Comparison of ENCODE assay signal across 20 cellular contexts in the genomic region with DNA sequence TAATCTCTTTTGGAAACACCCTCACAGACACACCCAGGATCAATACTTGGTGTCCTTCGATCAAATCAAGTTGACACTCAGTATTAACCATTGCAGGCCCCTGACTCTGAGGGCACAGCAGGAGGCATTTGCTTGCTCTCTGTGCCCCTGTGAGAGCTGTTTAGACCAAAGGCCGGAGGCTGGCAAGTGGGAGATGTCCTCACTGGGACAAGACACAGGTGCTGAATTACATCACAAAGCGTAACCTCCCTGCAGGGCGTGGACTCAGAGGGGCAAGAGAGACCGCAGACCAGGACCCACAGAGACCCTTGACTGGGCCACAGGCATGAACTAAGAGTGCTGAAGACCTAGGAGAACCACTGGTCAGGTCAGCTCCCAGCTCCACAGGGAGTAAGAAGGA. TPM values are rescaled to one million over a fixed set of nuclear protein-coding genes. Genes with fewer than 3 reads are reported as not detected.
DNase-seq lines count a peak whose midpoint lies in the region; ATAC-seq, FAIRE-seq and TF ChIP-seq lines count a peak whose summit lies in the region.
"Had no signal": no experiment of that assay in that cellular context is flagged by ENCODE, and none has a peak within 500 bp of the region (broad histone marks: within the 10 kb centered on the region; RNA-seq: fewer than 3 reads in every experiment).

Gene CST8 (plus strand): TSS at position 301 of the 400 bp plus-strand sequence. CDS start 551 bp downstream, outside the sequence.

- H3K4ac ChIP-seq in neuronal stem cell (ENCODE audit: low read length): no peak within 1 kb of the TSS

- no peak for FAIRE-seq in HepG2 (lab: Jason Lieb, UNC)
- FAIRE-seq: GM12892, GM18507 had no signal

- no peak within 1 kb of the TSS for H4K8ac ChIP-seq in neuronal stem cell (ENCODE audit: low read depth, low read length)

- intact Hi-C loops in HepG2 (cut with micrococcal nuclease; ENCODE audit: unreplicated experiment): no loop called here
- intact Hi-C loops in right lobe of liver (cut with DNase I): no loop called here
- intact Hi-C loops in esophagus muscularis mucosa (cut with DNase I): no loop called here

- H3K23ac ChIP-seq in neuronal stem cell (ENCODE audit: low read depth, low read length, poor library complexity): peak within 1 kb of the TSS; percentile 34

- no peak within 1 kb of the TSS for H4K91ac ChIP-seq in neuronal stem cell (ENCODE audit: low read depth, low read length, poor library complexity)

- H3K27ac Mint-ChIP-seq in stimulated activated naive CD8-positive, alpha-beta T cell treated with anti-CD3 and anti-CD28 coated beads, Interleukin-15, amount 100 ng/mL, for 72 hours: no peak within 1 kb of the TSS
- H3K27ac Mint-ChIP-seq: CD4-positive, alpha-beta memory T cell had no signal

- TF ChIP-seq RAD21 in HepG2 (CRISPR knock-in tag; IDR thresholded peaks at IDR 0.05): no peak

- in situ Hi-C loops in HepG2 (cut with HindIII; ENCODE audit: extremely low pct_ligation_motif_present, low pct_unique_long_range_greater_than_20kb): no loop called here

- POLR2A ChIA-PET in HepG2 (lab: Yijun Ruan, JAX): no interaction called here

- peak within 1 kb of the TSS; percentile 49 for H3K18ac ChIP-seq in neuronal stem cell (ENCODE audit: low read length)

- H3K27me3 ChIP-seq in HepG2 (ENCODE audit: control insufficient read depth in 1 of 2, insufficient read depth in 2 of 2, low read length in 2 of 2): peaks cover 0 to 4% of the 10 kb centered on the region in 2 experiments; a peak in 1 of 5 replicates
- no peaks in the 10 kb centered on the region for H3K27me3 ChIP-seq in right lobe of liver
- H3K27me3 ChIP-seq in esophagus muscularis mucosa: no peaks in the 10 kb centered on the region
- no peaks in the 10 kb centered on the region for H3K27me3 ChIP-seq in neuronal stem cell (ENCODE audit: control insufficient read depth in 3 of 3, insufficient read depth in 3 of 3, low read depth in 1 of 3, low read length in 3 of 3)
- H3K27me3 ChIP-seq: BE2C had no signal

- peaks cover 23% of the 10 kb centered on the region for H3K4me1 ChIP-seq in HepG2 (ENCODE audit: insufficient read depth, low read length)
- no peaks in the 10 kb centered on the region for H3K4me1 ChIP-seq in right lobe of liver
- no peaks in the 10 kb centered on the region for H3K4me1 ChIP-seq in esophagus muscularis mucosa
- peaks cover 0 to 2% of the 10 kb centered on the region in 2 donors for H3K4me1 ChIP-seq in neuronal stem cell (ENCODE audit: control insufficient read depth in 2 of 2, insufficient read depth in 1 of 2, low read depth in 1 of 2, low read length in 2 of 2)
- H3K4me1 ChIP-seq: BE2C had no signal

- ATAC-seq in HepG2: peak; percentile 58; the same call in 1 of the 3 replicates
- no peak for ATAC-seq in right lobe of liver
- ATAC-seq in stimulated activated naive CD8-positive, alpha-beta T cell treated with anti-CD3 and anti-CD28 coated beads, Interleukin-15, amount 100 ng/mL, for 72 hours: no peak

- H3K36me3 ChIP-seq in HepG2 (replicated peaks in 1 of 2; ENCODE audit: control insufficient read depth in 1 of 2, insufficient read depth in 2 of 2, low read length in 2 of 2) (no peaks in the 10 kb centered on the region), right lobe of liver (no peaks in the 10 kb centered on the region), esophagus muscularis mucosa (no peaks in the 10 kb centered on the region), neuronal stem cell (replicated peaks in 1 of 2; ENCODE audit: control insufficient read depth in 2 of 2, insufficient read depth in 2 of 2, low read length in 2 of 2) (no peaks in the 10 kb centered on the region)
- H3K36me3 ChIP-seq: BE2C had no signal

- DNase-seq in HepG2 (ENCODE audit: low spot score): no peak
- no peak for DNase-seq in right lobe of liver
- DNase-seq in esophagus muscularis mucosa (ENCODE audit: extremely low spot score): peak; percentile 88
- no peak for DNase-seq in neuronal stem cell (ENCODE audit: low spot score)
- DNase-seq in stimulated activated naive CD8-positive, alpha-beta T cell treated with anti-CD3 and anti-CD28 coated beads, Interleukin-15, amount 100 ng/mL, for 72 hours: no peak
- no peak for DNase-seq in NCI-H1436 (lab: John Stamatoyannopoulos, UW)
- no peak for DNase-seq in stimulated activated CD8-positive, alpha-beta memory T cell treated with anti-CD3 and anti-CD28 coated beads, Interleukin-4, amount 100 ng/mL, for 48 hours
- DNase-seq: ACHN; BE2C; CD4-positive, alpha-beta memory T cell; DMS153; DMS79; GDM1; GOT3; H9 had no signal

- H2BK15ac ChIP-seq in neuronal stem cell (ENCODE audit: low read length): no peak within 1 kb of the TSS

- H3K27ac ChIP-seq in HepG2 (ENCODE audit: extremely low read length, insufficient read depth, low read length) (no peak within 1 kb of the TSS), right lobe of liver (no peak within 1 kb of the TSS), esophagus muscularis mucosa (replicated peaks in 1 of 4) (no peak within 1 kb of the TSS), neuronal stem cell (replicated peaks; ENCODE audit: low read length) (no peak within 1 kb of the TSS)

- TF ChIP-seq POLR2A in HepG2 (IDR thresholded peaks at IDR 0.05; ENCODE audit: insufficient read depth in 1 of 2, low read depth in 2 of 2, low read length in 2 of 2) (no peak), right lobe of liver (IDR thresholded peaks at IDR 0.05) (no peak), esophagus muscularis mucosa (IDR thresholded peaks at IDR 0.05; ENCODE audit: low read depth) (no peak)

- peak within 1 kb of the TSS; percentile 3 for H2AK5ac ChIP-seq in neuronal stem cell (ENCODE audit: low read depth, low read length)

- peaks cover 0 to 7% of the 10 kb centered on the region in 2 donors for H3K9me3 Mint-ChIP-seq in stimulated activated naive CD8-positive, alpha-beta T cell treated with anti-CD3 and anti-CD28 coated beads, Interleukin-15, amount 100 ng/mL, for 72 hours

- CTCF ChIA-PET in HepG2 (lab: Yijun Ruan, JAX; ENCODE audit: low intra/inter-chr PET ratio, low total read pairs): no interaction called here

- H2AFZ ChIP-seq in HepG2 (ENCODE audit: low read length) (no peak within 1 kb of the TSS), neuronal stem cell (ENCODE audit: low read length) (no peak within 1 kb of the TSS)

- H3K4me2 ChIP-seq in HepG2 (ENCODE audit: low read depth, low read length): no peak within 1 kb of the TSS
- H3K4me2 ChIP-seq in neuronal stem cell (ENCODE audit: insufficient read depth, low read length, poor library complexity, severe bottlenecking): no peak within 1 kb of the TSS

- no peak within 1 kb of the TSS for H3K9ac ChIP-seq in HepG2 (ENCODE audit: insufficient read depth, low read depth, low read length)
- no peak within 1 kb of the TSS for H3K9ac ChIP-seq in neuronal stem cell (ENCODE audit: low read depth, low read length, poor library complexity)

- no peak within 1 kb of the TSS for H3K4me3 ChIP-seq in HepG2 (replicated peaks in 1 of 3; ENCODE audit: insufficient read depth in 1 of 3, low read depth in 2 of 3, low read length in 3 of 3)
- H3K4me3 ChIP-seq in right lobe of liver: no peak within 1 kb of the TSS
- no peak within 1 kb of the TSS for H3K4me3 ChIP-seq in esophagus muscularis mucosa
- no peak within 1 kb of the TSS for H3K4me3 ChIP-seq in neuronal stem cell (ENCODE audit: low read length in 2 of 2)

- no peaks in the 10 kb centered on the region for H3K27me3 Mint-ChIP-seq in stimulated activated naive CD8-positive, alpha-beta T cell treated with anti-CD3 and anti-CD28 coated beads, Interleukin-15, amount 100 ng/mL, for 72 hours

- no peak within 1 kb of the TSS for H3K14ac ChIP-seq in neuronal stem cell (ENCODE audit: low read length)

- H3K9me3 ChIP-seq in HepG2 (ENCODE audit: low read length) (no peaks in the 10 kb centered on the region), right lobe of liver (no peaks in the 10 kb centered on the region), esophagus muscularis mucosa (no peaks in the 10 kb centered on the region), neuronal stem cell (replicated peaks in 1 of 2; ENCODE audit: control insufficient read depth in 2 of 2, insufficient read depth in 1 of 2, low read depth in 1 of 2, low read length in 2 of 2) (peaks cover 0 to 1% of the 10 kb centered on the region in 2 donors)
- H3K9me3 ChIP-seq: BE2C had no signal

- no peak within 1 kb of the TSS for H2BK12ac ChIP-seq in neuronal stem cell (ENCODE audit: low read length)

- no peak within 1 kb of the TSS for H2BK120ac ChIP-seq in neuronal stem cell (ENCODE audit: low read depth, low read length)

- H3K79me1 ChIP-seq in neuronal stem cell (ENCODE audit: low read depth, low read length): no peaks in the 10 kb centered on the region

- WGBS in HepG2 (ENCODE audit: low lambda C conversion rate): 57% methylated on average over 5 of the region's 5 CpGs
- WGBS in right lobe of liver (ENCODE audit: insufficient coverage, low coverage, low lambda C conversion rate, missing lambda C conversion rate): 17% methylated on average over 2 of the region's 5 CpGs
- 92% methylated on average over 5 of the region's 5 CpGs for WGBS in esophagus muscularis mucosa
- WGBS in neuronal stem cell (ENCODE audit: extremely low coverage in 2 of 2, insufficient read length in 2 of 2, insufficient replicate concordance in 1 of 2), 2 donors: no CpG with 5 or more reads among the region's 5 CpGs

- H4K20me1 ChIP-seq in HepG2 (ENCODE audit: insufficient read depth, low read length): peaks cover 3% of the 10 kb centered on the region; the same call in 1 of the 2 replicates

- H3K79me2 ChIP-seq in HepG2 (ENCODE audit: insufficient read depth, low read length): no peaks in the 10 kb centered on the region

- no TSS peak for BruUV-seq in HepG2 (replicated peaks; lab: Mats Ljungman, UMichigan)

- H3K4me1 Mint-ChIP-seq in stimulated activated naive CD8-positive, alpha-beta T cell treated with anti-CD3 and anti-CD28 coated beads, Interleukin-15, amount 100 ng/mL, for 72 hours: peaks cover 8% of the 10 kb centered on the region
- H3K4me1 Mint-ChIP-seq: CD14-positive monocyte; CD4-positive, alpha-beta memory T cell had no signal

- TF ChIP-seq CTCF in HepG2 (CRISPR knock-in tag; IDR thresholded peaks at IDR 0.05) (no peak), right lobe of liver (IDR thresholded peaks at IDR 0.05) (no peak), esophagus muscularis mucosa (IDR thresholded peaks at IDR 0.05) (no peak)

- no peak within 1 kb of the TSS for H2BK5ac ChIP-seq in neuronal stem cell (ENCODE audit: low read length)

- TF ChIP-seq EP300 in HepG2 (IDR thresholded peaks at IDR 0.05; ENCODE audit: low read depth in 2 of 2, low read length in 2 of 2) (no peak), HepG2 (CRISPR knock-in tag; IDR thresholded peaks at IDR 0.05; ENCODE audit: borderline replicate concordance) (no peak), esophagus muscularis mucosa (IDR thresholded peaks at IDR 0.05) (no peak)

- no peak within 1 kb of the TSS for H3K4me3 Mint-ChIP-seq in stimulated activated naive CD8-positive, alpha-beta T cell treated with anti-CD3 and anti-CD28 coated beads, Interleukin-15, amount 100 ng/mL, for 72 hours
- H3K4me3 Mint-ChIP-seq: CD14-positive monocyte; CD4-positive, alpha-beta memory T cell; H9 had no signal

RNA-seq across cellular contexts. Expression of gene CST8, which starts in this region (rescaled TPM):
- total RNA-seq in HepG2 (2016; rRNA removed; fragmentation: Illumina TruSeq; extraction: Trizol) (not detected in 2 replicates), right lobe of liver (not detected), esophagus muscularis mucosa (not detected)
- not detected in 2 replicates for total RNA-seq in HepG2 (2016; cell fraction: cytosol; rRNA removed; fragmentation: Illumina TruSeq; extraction: Trizol; ENCODE audit: low read depth)
- total RNA-seq in HepG2 (2016; cell fraction: insoluble cytoplasmic fraction; rRNA removed; fragmentation: Illumina TruSeq; extraction: Trizol): not detected in 2 replicates
- not detected in 2 replicates for total RNA-seq in HepG2 (2016; cell fraction: membrane; rRNA removed; fragmentation: Illumina TruSeq; extraction: Trizol)
- not detected in 2 replicates for total RNA-seq in HepG2 (2016; cell fraction: nucleus; rRNA removed; fragmentation: Illumina TruSeq; extraction: Trizol)
- polyA plus RNA-seq in HepG2 (2011; rRNA removed): not detected in 2 replicates
- polyA plus RNA-seq in HepG2 (2011; cell fraction: cytosol; rRNA removed): not detected in 2 replicates
- polyA plus RNA-seq in HepG2 (2011; cell fraction: nucleus; rRNA removed): not detected in 2 replicates
- polyA plus RNA-seq in HepG2 (2012): not detected in 2 replicates
- not detected in 2 replicates for polyA plus RNA-seq in HepG2 (2016; cell fraction: cytosol; fragmentation: Illumina TruSeq; extraction: Trizol; ENCODE audit: low read depth)
- not detected in 2 replicates for polyA plus RNA-seq in HepG2 (2016; cell fraction: insoluble cytoplasmic fraction; fragmentation: Illumina TruSeq; extraction: Trizol; ENCODE audit: low read depth)
- polyA plus RNA-seq in HepG2 (2016; cell fraction: membrane; fragmentation: Illumina TruSeq; extraction: Trizol; ENCODE audit: low read depth): not detected in 2 replicates
- polyA plus RNA-seq in HepG2 (2016; cell fraction: nucleus; fragmentation: Illumina TruSeq; extraction: Trizol; ENCODE audit: insufficient read depth, low read depth): not detected in 2 replicates
- not detected in 2 replicates for polyA minus RNA-seq in HepG2 (2011; rRNA and poly(A)+ RNA removed; ENCODE audit: low replicate concordance)
- not detected in 2 replicates for polyA minus RNA-seq in HepG2 (2011; cell fraction: cytosol; rRNA and poly(A)+ RNA removed)
- not detected in 2 replicates for polyA minus RNA-seq in HepG2 (2011; cell fraction: nucleus; rRNA and poly(A)+ RNA removed)
- not detected for polyA plus RNA-seq in neuronal stem cell (2013, experiment 1 of 2)
- polyA plus RNA-seq in neuronal stem cell (2013, experiment 2 of 2): not detected
- total RNA-seq: CD4-positive, alpha-beta memory T cell; Daoy; H9; HT-29 had no signal
- polyA plus RNA-seq: CD14-positive monocyte; CD4-positive, alpha-beta memory T cell had no signal

Comparison
In these comparisons a context has a peak if more than half of its experiments do, and no peak if none do; other contexts are left out.
1. Peak in ATAC-seq in HepG2; RNA of the gene not detected or under 1 TPM.
2. Peak in DNase-seq in esophagus muscularis mucosa; RNA of the gene not detected or under 1 TPM.